25 cellular contexts compared by ENCODE assay signal in the genomic region with DNA sequence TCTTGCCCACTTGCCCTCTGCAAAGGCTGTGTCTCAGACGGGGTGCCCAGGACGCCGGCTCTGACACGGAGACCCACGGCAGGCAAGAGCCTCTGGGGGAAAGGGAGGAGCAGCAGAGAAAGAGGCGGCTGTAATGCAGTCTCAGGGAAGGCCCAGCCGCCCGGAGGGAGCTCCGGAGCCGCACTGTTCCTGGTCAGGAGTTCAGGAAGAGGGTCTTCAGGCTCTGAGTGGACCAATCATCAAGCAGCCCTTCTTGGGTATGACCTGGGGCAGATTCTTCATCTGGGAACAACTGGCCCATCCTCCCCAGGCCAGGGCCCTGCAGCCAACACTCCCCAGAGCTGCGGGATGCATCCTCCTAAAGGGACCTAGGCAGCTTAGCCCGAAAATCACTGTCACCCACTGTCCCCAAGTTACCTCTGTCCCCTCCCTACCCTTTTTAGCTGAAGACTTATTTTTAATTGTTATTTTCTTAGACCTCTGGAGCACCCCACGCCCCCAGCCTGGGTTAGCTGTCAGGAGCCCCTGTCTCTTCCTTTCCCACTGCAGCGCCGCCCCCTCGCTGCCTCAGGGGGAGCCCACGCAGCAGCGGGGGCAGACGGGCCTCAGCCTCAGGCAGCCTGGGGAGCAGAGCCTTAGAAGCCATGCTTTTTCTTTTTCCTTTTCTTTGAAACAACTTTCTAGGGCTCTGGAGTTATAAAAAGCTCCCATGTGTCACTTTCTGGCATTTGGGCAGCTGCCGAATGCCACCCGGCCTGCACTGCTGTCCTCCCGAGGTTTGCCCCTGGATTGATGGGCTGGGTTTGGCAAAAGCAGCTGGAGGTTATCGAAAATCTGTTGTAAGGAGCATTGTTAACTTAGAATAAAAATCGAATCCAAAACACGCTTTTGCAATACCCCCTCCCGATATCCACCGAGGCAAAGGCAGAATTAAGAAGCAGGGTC. TPM values are rescaled to one million over a fixed set of nuclear protein-coding genes. Genes with fewer than 3 reads are reported as not detected.
DNase-seq lines count a peak whose midpoint lies in the region; ATAC-seq, FAIRE-seq and TF ChIP-seq lines count a peak whose summit lies in the region.
"Had no signal": no experiment of that assay in that cellular context is flagged by ENCODE, and none has a peak within 500 bp of the region (broad histone marks: within the 10 kb centered on the region; RNA-seq: fewer than 3 reads in every experiment).

No MANE protein-coding gene starts in this region.

- H3K4me2 ChIP-seq in HepG2 (ENCODE audit: low read depth, low read length), result peak overlapping the region; percentile 67

- no peaks in the 10 kb centered on the region for H3K36me3 ChIP-seq in HepG2 (replicated peaks in 1 of 2; ENCODE audit: control insufficient read depth in 1 of 2, insufficient read depth in 2 of 2, low read length in 2 of 2)
- no peaks in the 10 kb centered on the region for H3K36me3 ChIP-seq in right lobe of liver
- H3K36me3 ChIP-seq in heart right ventricle, result no peaks in the 10 kb centered on the region
- no peaks in the 10 kb centered on the region for H3K36me3 ChIP-seq in upper lobe of right lung
- H3K36me3 ChIP-seq: ascending aorta, esophagus muscularis mucosa, gastroesophageal sphincter had no signal

- H3K79me2 ChIP-seq in HepG2 (ENCODE audit: insufficient read depth, low read length), result no peaks in the 10 kb centered on the region

- DNase-seq in HepG2 (ENCODE audit: low spot score) (no peak), right lobe of liver (no peak), mesenteric fat pad (ENCODE audit: low spot score) (peak; percentile 68), heart right ventricle (no peak), upper lobe of right lung (no peak)
- DNase-seq: activated CD4-positive, alpha-beta T cell treated with anti-CD3 and anti-CD28 coated beads, Interleukin-2, amount 10 ng/mL, durations not matched to agents 24 days and 14 days; activated CD8-positive, alpha-beta memory T cell treated with anti-CD3 and anti-CD28 coated beads, Interleukin-2, amount 10 ng/mL, durations not matched to agents 7 days and 5 days; cerebellar nuclear complex; DMS79; effector CD4-positive, alpha-beta T cell; Kasumi-1; kidney glomerular epithelial cell; NCI-H1048; NCI-H187 treated with DMSO at 0.1 percent for 48 hours; NCI-H748 treated with DMSO at 0.1 percent for 48 hours; SHP77; T-cell had no signal

- H3K4me3 ChIP-seq in HepG2 (replicated peaks in 1 of 3; ENCODE audit: insufficient read depth in 1 of 3, low read depth in 2 of 3, low read length in 3 of 3) (peak overlapping the region in 1 of 3 experiments; percentile 43; a peak in 1 of 6 replicates), right lobe of liver (no peak overlapping the region), heart right ventricle (no peak overlapping the region), upper lobe of right lung (no peak overlapping the region)
- H3K4me3 ChIP-seq: ascending aorta, esophagus muscularis mucosa, gastroesophageal sphincter had no signal

- H2AFZ ChIP-seq in HepG2 (ENCODE audit: low read length), result no peak overlapping the region

- no peak overlapping the region for H3K9ac ChIP-seq in HepG2 (ENCODE audit: insufficient read depth, low read depth, low read length)

- H3K4me1 ChIP-seq in HepG2 (ENCODE audit: insufficient read depth, low read length) (peaks cover 15% of the 10 kb centered on the region), right lobe of liver (no peaks in the 10 kb centered on the region), heart right ventricle (no peaks in the 10 kb centered on the region), upper lobe of right lung (no peaks in the 10 kb centered on the region)
- H3K4me1 ChIP-seq: esophagus muscularis mucosa, gastroesophageal sphincter had no signal

- POLR2A ChIA-PET in HepG2 (lab: Yijun Ruan, JAX), result interaction anchor here (1.0 to 1.2 kb wide), 4 partner anchors 13 to 175 kb away, joined by 3 to 7 read pairs (median 4); a partner anchor contains a TSS

- TF ChIP-seq CTCF in HepG2 (CRISPR knock-in tag; IDR thresholded peaks at IDR 0.05), result peak; percentile 31; the same call in 1 of the 2 replicates
- no peak for TF ChIP-seq CTCF in right lobe of liver (IDR thresholded peaks at IDR 0.05)
- no peak for TF ChIP-seq CTCF in heart right ventricle (IDR thresholded peaks at IDR 0.05)
- no peak for TF ChIP-seq CTCF in upper lobe of right lung (IDR thresholded peaks at IDR 0.05)

- no TSS peak for BruUV-seq in HepG2 (replicated peaks; lab: Mats Ljungman, UMichigan)

- H4K20me1 ChIP-seq in HepG2 (ENCODE audit: insufficient read depth, low read length), result no peaks in the 10 kb centered on the region

- no peak for TF ChIP-seq RAD21 in HepG2 (CRISPR knock-in tag; IDR thresholded peaks at IDR 0.05)

- ATAC-seq in HepG2, result peak; percentile 61
- ATAC-seq in right lobe of liver, result no peak
- no peak for ATAC-seq in GM18873 (IDR thresholded peaks at IDR 0.05; ENCODE audit: low FRiP score, unreplicated experiment)
- no peak for ATAC-seq in heart right ventricle
- ATAC-seq in upper lobe of right lung, result no peak
- ATAC-seq: activated CD8-positive, alpha-beta memory T cell treated with anti-CD3 and anti-CD28 coated beads, Interleukin-2, amount 10 ng/mL, durations not matched to agents 7 days and 5 days; activated naive CD4-positive, alpha-beta T cell treated with anti-CD3 and anti-CD28 coated beads, Interleukin-2, amount 50 U/mL, for 72 hours; gastroesophageal sphincter; HCT116; T-cell had no signal

- no peak for TF ChIP-seq EP300 in HepG2 (IDR thresholded peaks at IDR 0.05; ENCODE audit: low read depth in 2 of 2, low read length in 2 of 2)
- no peak for TF ChIP-seq EP300 in HepG2 (CRISPR knock-in tag; IDR thresholded peaks at IDR 0.05; ENCODE audit: borderline replicate concordance)

- H3K27ac ChIP-seq in HepG2 (ENCODE audit: extremely low read length, insufficient read depth, low read length), result no peak overlapping the region
- no peak overlapping the region for H3K27ac ChIP-seq in right lobe of liver
- no peak overlapping the region for H3K27ac ChIP-seq in heart right ventricle
- no peak overlapping the region for H3K27ac ChIP-seq in upper lobe of right lung
- H3K27ac ChIP-seq: 22Rv1, ascending aorta, esophagus muscularis mucosa, gastroesophageal sphincter had no signal

- CTCF ChIA-PET in HepG2 (lab: Yijun Ruan, JAX; ENCODE audit: low intra/inter-chr PET ratio, low total read pairs), result no interaction called here

- in situ Hi-C loops in HepG2 (cut with HindIII; ENCODE audit: extremely low pct_ligation_motif_present, low pct_unique_long_range_greater_than_20kb), result no loop called here

- H3K9me3 ChIP-seq in HepG2 (ENCODE audit: low read length) (no peaks in the 10 kb centered on the region), right lobe of liver (no peaks in the 10 kb centered on the region), heart right ventricle (no peaks in the 10 kb centered on the region), upper lobe of right lung (no peaks in the 10 kb centered on the region)
- H3K9me3 ChIP-seq: ascending aorta, esophagus muscularis mucosa, gastroesophageal sphincter had no signal

- H3K27me3 ChIP-seq in HepG2 (ENCODE audit: control insufficient read depth in 1 of 2, insufficient read depth in 2 of 2, low read length in 2 of 2), result peaks cover 10 to 30% of the 10 kb centered on the region in 2 experiments
- H3K27me3 ChIP-seq in right lobe of liver, result no peaks in the 10 kb centered on the region
- H3K27me3 ChIP-seq in heart right ventricle, result no peaks in the 10 kb centered on the region
- no peaks in the 10 kb centered on the region for H3K27me3 ChIP-seq in upper lobe of right lung
- H3K27me3 ChIP-seq: ascending aorta, esophagus muscularis mucosa, gastroesophageal sphincter had no signal

- intact Hi-C loops in HepG2 (cut with micrococcal nuclease; ENCODE audit: unreplicated experiment), result no loop called here
- intact Hi-C loops in right lobe of liver (cut with DNase I), result no loop called here
- intact Hi-C loops in heart right ventricle (cut with DNase I), result loop anchor here in 1 of 10 donors (10.0 kb wide), 1 partner anchor 177 kb away; no protein-coding TSS in a partner anchor
- intact Hi-C loops in upper lobe of right lung (cut with DNase I), result no loop called here

- TF ChIP-seq POLR2A in HepG2 (IDR thresholded peaks at IDR 0.05; ENCODE audit: insufficient read depth in 1 of 2, low read depth in 2 of 2, low read length in 2 of 2), result no peak
- TF ChIP-seq POLR2A in right lobe of liver (IDR thresholded peaks at IDR 0.05), result no peak

- 20% methylated on average over 26 of the region's 27 CpGs for WGBS in HepG2 (ENCODE audit: low lambda C conversion rate)
- WGBS in right lobe of liver (ENCODE audit: insufficient coverage, low coverage, low lambda C conversion rate, missing lambda C conversion rate), result 82% methylated on average over 24 of the region's 27 CpGs
- 80 to 81% methylated on average over 27 of the region's 27 CpGs for WGBS in heart right ventricle, 2 donors

- FAIRE-seq in HepG2 (lab: Jason Lieb, UNC), result no peak

RNA-seq across cellular contexts. Expression of a gene that starts 0.6 kb away (rescaled TPM):
- total RNA-seq in HepG2 (2016; rRNA removed; fragmentation: Illumina TruSeq; extraction: Trizol), result not detected in 2 replicates
- total RNA-seq in HepG2 (2016; cell fraction: cytosol; rRNA removed; fragmentation: Illumina TruSeq; extraction: Trizol; ENCODE audit: low read depth), result not detected in 2 replicates
- not detected in 2 replicates for total RNA-seq in HepG2 (2016; cell fraction: insoluble cytoplasmic fraction; rRNA removed; fragmentation: Illumina TruSeq; extraction: Trizol)
- not detected in 2 replicates for total RNA-seq in HepG2 (2016; cell fraction: membrane; rRNA removed; fragmentation: Illumina TruSeq; extraction: Trizol)
- total RNA-seq in HepG2 (2016; cell fraction: nucleus; rRNA removed; fragmentation: Illumina TruSeq; extraction: Trizol), result not detected in 2 replicates
- polyA plus RNA-seq in HepG2 (2011; rRNA removed), result not detected in 2 replicates
- polyA plus RNA-seq in HepG2 (2011; cell fraction: cytosol; rRNA removed), result not detected in 2 replicates
- polyA plus RNA-seq in HepG2 (2011; cell fraction: nucleus; rRNA removed), result not detected in 2 replicates
- polyA plus RNA-seq in HepG2 (2012), result not detected in 2 replicates
- not detected in 2 replicates for polyA plus RNA-seq in HepG2 (2016; cell fraction: cytosol; fragmentation: Illumina TruSeq; extraction: Trizol; ENCODE audit: low read depth)
- not detected in 2 replicates for polyA plus RNA-seq in HepG2 (2016; cell fraction: insoluble cytoplasmic fraction; fragmentation: Illumina TruSeq; extraction: Trizol; ENCODE audit: low read depth)
- not detected in 2 replicates for polyA plus RNA-seq in HepG2 (2016; cell fraction: membrane; fragmentation: Illumina TruSeq; extraction: Trizol; ENCODE audit: low read depth)
- not detected in 2 replicates for polyA plus RNA-seq in HepG2 (2016; cell fraction: nucleus; fragmentation: Illumina TruSeq; extraction: Trizol; ENCODE audit: insufficient read depth, low read depth)
- polyA minus RNA-seq in HepG2 (2011; rRNA and poly(A)+ RNA removed; ENCODE audit: low replicate concordance), result not detected in 2 replicates
- polyA minus RNA-seq in HepG2 (2011; cell fraction: cytosol; rRNA and poly(A)+ RNA removed), result not detected in 2 replicates
- not detected in 2 replicates for polyA minus RNA-seq in HepG2 (2011; cell fraction: nucleus; rRNA and poly(A)+ RNA removed)
- not detected for total RNA-seq in right lobe of liver
- total RNA-seq in mesenteric fat pad, result not detected
- not detected for total RNA-seq in heart right ventricle
- polyA plus RNA-seq in heart right ventricle, result not detected
- not detected for total RNA-seq in upper lobe of right lung
- total RNA-seq: activated CD4-positive, alpha-beta T cell treated with anti-CD3 and anti-CD28 coated beads, Interleukin-2, amount 10 ng/mL, durations not matched to agents 24 days and 14 days; activated CD8-positive, alpha-beta memory T cell treated with anti-CD3 and anti-CD28 coated beads, Interleukin-2, amount 10 ng/mL, durations not matched to agents 7 days and 5 days; activated naive CD4-positive, alpha-beta T cell treated with anti-CD3 and anti-CD28 coated beads, Interleukin-2, amount 50 U/mL, for 72 hours; ascending aorta; esophagus muscularis mucosa; gastroesophageal sphincter; pulmonary artery endothelial cell; T-cell had no signal

RNA-seq across cellular contexts. Expression of a gene that starts 18.8 kb away (rescaled TPM):
- total RNA-seq in HepG2 (2016; rRNA removed; fragmentation: Illumina TruSeq; extraction: Trizol) (11.8 and 14.4 TPM in 2 replicates), right lobe of liver (10 to 100 TPM; 16.4 to 20.9 (median 20.2) TPM), mesenteric fat pad (0.35 TPM), heart right ventricle (under 1 TPM in 7 of 10 donors, not detected in 3; 0.27 to 0.75 (median 0.62) TPM), upper lobe of right lung (not detected)
- total RNA-seq in HepG2 (2016; cell fraction: cytosol; rRNA removed; fragmentation: Illumina TruSeq; extraction: Trizol; ENCODE audit: low read depth), result 3.2 and 3.9 TPM in 2 replicates
- total RNA-seq in HepG2 (2016; cell fraction: insoluble cytoplasmic fraction; rRNA removed; fragmentation: Illumina TruSeq; extraction: Trizol), result 10.9 and 16.2 TPM in 2 replicates
- total RNA-seq in HepG2 (2016; cell fraction: membrane; rRNA removed; fragmentation: Illumina TruSeq; extraction: Trizol), result 5.7 and 5.8 TPM in 2 replicates
- total RNA-seq in HepG2 (2016; cell fraction: nucleus; rRNA removed; fragmentation: Illumina TruSeq; extraction: Trizol), result 16.5 and 17.9 TPM in 2 replicates
- polyA plus RNA-seq in HepG2 (2011; rRNA removed) (36.9 and 40.7 TPM in 2 replicates), heart right ventricle (under 1 TPM; 0.42 to 0.44 TPM)
- 12.8 and 15.9 TPM in 2 replicates for polyA plus RNA-seq in HepG2 (2011; cell fraction: cytosol; rRNA removed)
- polyA plus RNA-seq in HepG2 (2011; cell fraction: nucleus; rRNA removed), result 96.4 and 108 TPM in 2 replicates
- 22.1 and 22.9 TPM in 2 replicates for polyA plus RNA-seq in HepG2 (2012)
- polyA plus RNA-seq in HepG2 (2016; cell fraction: cytosol; fragmentation: Illumina TruSeq; extraction: Trizol; ENCODE audit: low read depth), result 1.4 TPM in 2 replicates
- polyA plus RNA-seq in HepG2 (2016; cell fraction: insoluble cytoplasmic fraction; fragmentation: Illumina TruSeq; extraction: Trizol; ENCODE audit: low read depth), result 9.8 and 12.7 TPM in 2 replicates
- 2.8 and 3.2 TPM in 2 replicates for polyA plus RNA-seq in HepG2 (2016; cell fraction: membrane; fragmentation: Illumina TruSeq; extraction: Trizol; ENCODE audit: low read depth)
- 29.2 and 34.3 TPM in 2 replicates for polyA plus RNA-seq in HepG2 (2016; cell fraction: nucleus; fragmentation: Illumina TruSeq; extraction: Trizol; ENCODE audit: insufficient read depth, low read depth)
- 0.44 and 113 TPM in 2 replicates for polyA minus RNA-seq in HepG2 (2011; rRNA and poly(A)+ RNA removed; ENCODE audit: low replicate concordance)
- 17.7 and 20.2 TPM in 2 replicates for polyA minus RNA-seq in HepG2 (2011; cell fraction: cytosol; rRNA and poly(A)+ RNA removed)
- 26.9 and 31.6 TPM in 2 replicates for polyA minus RNA-seq in HepG2 (2011; cell fraction: nucleus; rRNA and poly(A)+ RNA removed)
- total RNA-seq: activated CD8-positive, alpha-beta memory T cell treated with anti-CD3 and anti-CD28 coated beads, Interleukin-2, amount 10 ng/mL, durations not matched to agents 7 days and 5 days had no signal

RNA-seq across cellular contexts. Expression of a gene that starts 28.3 kb away (rescaled TPM):
- total RNA-seq in HepG2 (2016; rRNA removed; fragmentation: Illumina TruSeq; extraction: Trizol) (17.7 and 18.0 TPM in 2 replicates), right lobe of liver (1 to 10 TPM; 3.5 to 8.1 (median 5.5) TPM), mesenteric fat pad (28.8 TPM), heart right ventricle (10 to 100 TPM in 1 of 10 donors, 1 to 10 TPM in 9; 2.9 to 17.2 (median 5.7) TPM), upper lobe of right lung (33.3 TPM)
- total RNA-seq in HepG2 (2016; cell fraction: cytosol; rRNA removed; fragmentation: Illumina TruSeq; extraction: Trizol; ENCODE audit: low read depth), result 4.6 and 5.5 TPM in 2 replicates
- 15.5 and 19.4 TPM in 2 replicates for total RNA-seq in HepG2 (2016; cell fraction: insoluble cytoplasmic fraction; rRNA removed; fragmentation: Illumina TruSeq; extraction: Trizol)
- 12.4 TPM in 2 replicates for total RNA-seq in HepG2 (2016; cell fraction: membrane; rRNA removed; fragmentation: Illumina TruSeq; extraction: Trizol)
- total RNA-seq in HepG2 (2016; cell fraction: nucleus; rRNA removed; fragmentation: Illumina TruSeq; extraction: Trizol), result 15.5 and 17.7 TPM in 2 replicates
- polyA plus RNA-seq in HepG2 (2011; rRNA removed) (16.1 and 16.7 TPM in 2 replicates), heart right ventricle (1 to 10 TPM; 3.6 to 7.5 TPM)
- 7.7 and 8.6 TPM in 2 replicates for polyA plus RNA-seq in HepG2 (2011; cell fraction: cytosol; rRNA removed)
- 55.2 and 72.1 TPM in 2 replicates for polyA plus RNA-seq in HepG2 (2011; cell fraction: nucleus; rRNA removed)
- 36.4 and 42.1 TPM in 2 replicates for polyA plus RNA-seq in HepG2 (2012)
- polyA plus RNA-seq in HepG2 (2016; cell fraction: cytosol; fragmentation: Illumina TruSeq; extraction: Trizol; ENCODE audit: low read depth), result 2.5 and 2.6 TPM in 2 replicates
- polyA plus RNA-seq in HepG2 (2016; cell fraction: insoluble cytoplasmic fraction; fragmentation: Illumina TruSeq; extraction: Trizol; ENCODE audit: low read depth), result 16.3 and 21.7 TPM in 2 replicates
- polyA plus RNA-seq in HepG2 (2016; cell fraction: membrane; fragmentation: Illumina TruSeq; extraction: Trizol; ENCODE audit: low read depth), result 8.3 and 8.6 TPM in 2 replicates
- 28.7 and 30.7 TPM in 2 replicates for polyA plus RNA-seq in HepG2 (2016; cell fraction: nucleus; fragmentation: Illumina TruSeq; extraction: Trizol; ENCODE audit: insufficient read depth, low read depth)
- 0.09 and 29.9 TPM in 2 replicates for polyA minus RNA-seq in HepG2 (2011; rRNA and poly(A)+ RNA removed; ENCODE audit: low replicate concordance)
- polyA minus RNA-seq in HepG2 (2011; cell fraction: cytosol; rRNA and poly(A)+ RNA removed), result 15.4 and 25.3 TPM in 2 replicates
- polyA minus RNA-seq in HepG2 (2011; cell fraction: nucleus; rRNA and poly(A)+ RNA removed), result 36.4 and 40.5 TPM in 2 replicates
